Comparison of ENCODE assay signal across 19 cellular contexts in genomic region chr20:34332262-34332920, GRCh38. TPM values are rescaled to one million over a fixed set of nuclear protein-coding genes. Genes with fewer than 3 reads are reported as not detected.
DNase-seq lines count a peak whose midpoint lies in the region; ATAC-seq and TF ChIP-seq lines count a peak whose summit lies in the region.
"Had no signal": no experiment of that assay in that cellular context is flagged by ENCODE, and none has a peak within 500 bp of the region (broad histone marks: within the 10 kb centered on the region; RNA-seq: fewer than 3 reads in every experiment).

No MANE protein-coding gene starts in this region.

- TF ChIP-seq RAD21 in HCT116 (IDR thresholded peaks at IDR 0.05; ENCODE audit: low read depth), result no peak

- H3K4ac ChIP-seq in mesenchymal stem cell (ENCODE audit: low read depth in 1 of 2, low read length in 2 of 2), result no peak overlapping the region

- H3K4me1 ChIP-seq in HCT116 (ENCODE audit: control insufficient read depth in 1 of 2, insufficient read depth in 2 of 2, low read length in 2 of 2), result peaks cover 17 to 32% of the 10 kb centered on the region in 2 experiments
- H3K4me1 ChIP-seq in mesenchymal stem cell (ENCODE audit: control insufficient read depth, insufficient read depth, low read depth, low read length), result peaks cover 2% of the 10 kb centered on the region
- peaks cover 0 to 25% (median 13%) of the 10 kb centered on the region in 4 donors for H3K4me1 ChIP-seq in tibial nerve
- H3K4me1 ChIP-seq in GM23248 (ENCODE audit: insufficient read depth), result peaks cover 7% of the 10 kb centered on the region; the same call in 1 of the 2 replicates

- H3K9ac ChIP-seq in HCT116 (ENCODE audit: low read length), result no peak overlapping the region
- H3K9ac ChIP-seq in mesenchymal stem cell (ENCODE audit: low read length), result no peak overlapping the region
- no peak overlapping the region for H3K9ac ChIP-seq in GM23248
- H3K9ac ChIP-seq: BLaER1, SK-N-SH had no signal

- TF ChIP-seq CTCF in HCT116 (IDR thresholded peaks at IDR 0.05 in 2 of 3, conservative IDR thresholded peaks at IDR 0.05 in 1 of 3; ENCODE audit: borderline replicate concordance in 1 of 3, insufficient read depth in 1 of 3, low read depth in 2 of 3, low read length in 2 of 3), result no peak
- TF ChIP-seq CTCF in tibial nerve (IDR thresholded peaks at IDR 0.05), result no peak

- H2BK120ac ChIP-seq in mesenchymal stem cell (ENCODE audit: low read depth, low read length), result no peak overlapping the region

- H4K20me1 ChIP-seq in HCT116 (ENCODE audit: insufficient read depth), result no peaks in the 10 kb centered on the region
- no peaks in the 10 kb centered on the region for H4K20me1 ChIP-seq in GM23248 (ENCODE audit: insufficient read depth)
- H4K20me1 ChIP-seq: BLaER1 had no signal

- DNase-seq in HCT116 (ENCODE audit: low read depth, low spot score) (no peak), caudate nucleus (lab: John Stamatoyannopoulos, UW) (no peak), mesenchymal stem cell (no peak), tibial nerve (ENCODE audit: low spot score in 2 of 2) (no peak), NCI-H128 (lab: John Stamatoyannopoulos, UW; ENCODE audit: unreplicated experiment) (no peak), GM23248 (no peak)
- no peak for DNase-seq in activated CD4-positive, alpha-beta T cell treated with anti-CD3 and anti-CD28 coated beads for 4 hours
- DNase-seq: CD8-positive, alpha-beta T cell; MM.1S; NCI-H1092; NCI-H146; NCI-H2081 treated with DMSO at 0.1 percent for 48 hours; NCI-H510A; NCI-H774; SHP77; SK-N-SH had no signal

- in situ Hi-C loops in GM23248 (cut with MboI), result no loop called here

- H3K36me3 ChIP-seq in HCT116 (ENCODE audit: control insufficient read depth in 1 of 2, insufficient read depth in 2 of 2, low read length in 2 of 2), result no peaks in the 10 kb centered on the region
- H3K36me3 ChIP-seq in mesenchymal stem cell (ENCODE audit: control insufficient read depth in 1 of 2, insufficient read depth in 2 of 2, low read depth in 1 of 2, low read length in 2 of 2), result no peaks in the 10 kb centered on the region
- H3K36me3 ChIP-seq in tibial nerve, result no peaks in the 10 kb centered on the region
- no peaks in the 10 kb centered on the region for H3K36me3 ChIP-seq in GM23248 (ENCODE audit: low read depth)
- H3K36me3 ChIP-seq: BLaER1 had no signal

- no peaks in the 10 kb centered on the region for H3K79me1 ChIP-seq in mesenchymal stem cell (replicated peaks; ENCODE audit: low read length, poor library complexity, severe bottlenecking)

- no peaks in the 10 kb centered on the region for H3K9me3 ChIP-seq in HCT116 (ENCODE audit: control insufficient read depth in 1 of 2, insufficient read depth in 1 of 2, low read depth in 1 of 2, low read length in 2 of 2)
- H3K9me3 ChIP-seq in mesenchymal stem cell (ENCODE audit: control insufficient read depth, low read length), result no peaks in the 10 kb centered on the region
- H3K9me3 ChIP-seq in tibial nerve, result no peaks in the 10 kb centered on the region
- H3K9me3 ChIP-seq in GM23248 (ENCODE audit: low read depth), result no peaks in the 10 kb centered on the region
- H3K9me3 ChIP-seq: A549, BLaER1, SK-N-SH had no signal

- 64% methylated on average over 17 of the region's 19 CpGs for WGBS in mesenchymal stem cell
- 76 to 82% methylated on average over 12 to 19 of the region's 19 CpGs for WGBS in tibial nerve, 2 donors
- 92 to 93% methylated on average over 16 to 19 of the region's 19 CpGs for WGBS in GM23248 (ENCODE audit: low coverage in 1 of 2, low lambda C conversion rate in 2 of 2, missing lambda C conversion rate in 2 of 2), 2 experiments

- H4K8ac ChIP-seq in mesenchymal stem cell (ENCODE audit: low read length), result no peak overlapping the region

- H2BK15ac ChIP-seq in mesenchymal stem cell (ENCODE audit: low read depth, poor library complexity, severe bottlenecking), result no peak overlapping the region

- no peak overlapping the region for H4K91ac ChIP-seq in mesenchymal stem cell (ENCODE audit: low read length)

- POLR2A ChIA-PET in HCT116 (lab: Charles Lee), result no interaction called here

- H3K79me2 ChIP-seq in HCT116 (ENCODE audit: insufficient read depth, low read length) (no peaks in the 10 kb centered on the region), GM23248 (ENCODE audit: insufficient read depth) (no peaks in the 10 kb centered on the region)

- CTCF ChIA-PET in HCT116 (lab: Charles Lee), result no interaction called here

- RAD21 ChIA-PET in HCT116 (lab: Charles Lee; ENCODE audit: low non-redundant PET in 1 of 2, low total read pairs in 2 of 2, uncharacterized antibody in 2 of 2, unreplicated experiment in 2 of 2), result no interaction called here

- peak overlapping the region in 1 of 2 experiments; percentile 28 for H3K14ac ChIP-seq in mesenchymal stem cell (ENCODE audit: low read length in 2 of 2)

- intact Hi-C loops in HCT116 (cut with micrococcal nuclease), result no loop called here

- BruUV-seq in HCT116 (replicated peaks; lab: Mats Ljungman, UMichigan), result no TSS peak

- H3F3A ChIP-seq in GM23248 (ENCODE audit: insufficient read depth), result no peaks in the 10 kb centered on the region

- H3K27me3 ChIP-seq in HCT116 (ENCODE audit: insufficient read depth, low read length) (no peaks in the 10 kb centered on the region), mesenchymal stem cell (ENCODE audit: control insufficient read depth in 1 of 2, insufficient read depth in 1 of 2, low read length in 2 of 2) (no peaks in the 10 kb centered on the region), tibial nerve (no peaks in the 10 kb centered on the region), GM23248 (replicated peaks; ENCODE audit: insufficient read depth) (no peaks in the 10 kb centered on the region)
- H3K27me3 ChIP-seq: BLaER1 had no signal

- H3K4me3 ChIP-seq in HCT116 (replicated peaks in 1 of 2; ENCODE audit: low read depth in 1 of 2, low read length in 2 of 2), result no peak overlapping the region
- H3K4me3 ChIP-seq in mesenchymal stem cell (ENCODE audit: insufficient read depth in 1 of 2, low read depth in 1 of 2, low read length in 2 of 2), result no peak overlapping the region
- H3K4me3 ChIP-seq in tibial nerve, result no peak overlapping the region
- no peak overlapping the region for H3K4me3 ChIP-seq in GM23248
- H3K4me3 ChIP-seq: A549, BLaER1 had no signal

- peak overlapping the region in 1 of 2 experiments; percentile 93 for H3K23ac ChIP-seq in mesenchymal stem cell (ENCODE audit: low read length in 2 of 2)

- peak overlapping the region; percentile 2 for H2AFZ ChIP-seq in HCT116 (ENCODE audit: low read depth, low read length, poor library complexity, severe bottlenecking)
- H2AFZ ChIP-seq in mesenchymal stem cell (ENCODE audit: low read depth, low read length), result peak overlapping the region; percentile 3
- no peak overlapping the region for H2AFZ ChIP-seq in GM23248

- H3K9me2 ChIP-seq in HCT116 (ENCODE audit: insufficient read depth) (no peaks in the 10 kb centered on the region), GM23248 (ENCODE audit: insufficient read depth) (no peaks in the 10 kb centered on the region)
- H3K9me2 ChIP-seq: SK-N-SH had no signal

- no peak overlapping the region for H3K27ac ChIP-seq in HCT116 (ENCODE audit: low read depth, low read length)
- peak overlapping the region; percentile 97 for H3K27ac ChIP-seq in caudate nucleus (ENCODE audit: low read depth, low read length)
- H3K27ac ChIP-seq in mesenchymal stem cell (ENCODE audit: low read length, poor library complexity, severe bottlenecking), result no peak overlapping the region
- peak overlapping the region in 3 of 4 donors; percentile 10 to 83 (median 80) for H3K27ac ChIP-seq in tibial nerve
- no peak overlapping the region for H3K27ac ChIP-seq in GM23248
- H3K27ac ChIP-seq: A549, BLaER1, HL-60 had no signal

- TF ChIP-seq EP300 in tibial nerve (IDR thresholded peaks at IDR 0.05), result no peak

- H2AK5ac ChIP-seq in mesenchymal stem cell (ENCODE audit: low read length, severe bottlenecking), result no peak overlapping the region

- no peak overlapping the region for H3K18ac ChIP-seq in mesenchymal stem cell (ENCODE audit: low read depth in 1 of 2, low read length in 2 of 2)

- no peak overlapping the region for H3K4me2 ChIP-seq in HCT116 (ENCODE audit: low read length)
- H3K4me2 ChIP-seq in mesenchymal stem cell (ENCODE audit: low read length, poor library complexity, severe bottlenecking), result no peak overlapping the region
- H3K4me2 ChIP-seq in GM23248 (ENCODE audit: unreplicated experiment), result no peak overlapping the region
- H3K4me2 ChIP-seq: A549, BLaER1, SK-N-SH had no signal

- no peak overlapping the region for H2BK5ac ChIP-seq in mesenchymal stem cell (ENCODE audit: low read depth, low read length, poor library complexity, severe bottlenecking)

- no peak for ATAC-seq in HCT116
- ATAC-seq: A549; CD8-positive, alpha-beta T cell had no signal

- H2BK12ac ChIP-seq in mesenchymal stem cell (ENCODE audit: low read length in 2 of 2), result peak overlapping the region in 1 of 2 experiments; percentile 6

- TF ChIP-seq POLR2A in HCT116 (IDR thresholded peaks at IDR 0.05; ENCODE audit: borderline replicate concordance, extremely low read depth, insufficient read depth, insufficient read length), result no peak
- TF ChIP-seq POLR2A in tibial nerve (IDR thresholded peaks at IDR 0.05), result no peak

TF ChIP-seq in HCT116, 20 proteins besides CTCF, POLR2A, EP300 and RAD21 (continues in another document):
- TF ChIP-seq SP1 (IDR thresholded peaks at IDR 0.05; ENCODE audit: low read depth) (no peak), EGR1 (IDR thresholded peaks at IDR 0.05; ENCODE audit: low read depth) (no peak)

RNA-seq across cellular contexts. Expression of gene AHCY, which starts 29.2 kb away (rescaled TPM):
- total RNA-seq in HCT116 (2021; ENCODE audit: unreplicated experiment) (350 TPM), tibial nerve (100 to 1,000 TPM in 1 of 4 donors, 10 to 100 TPM in 3; 77.8 to 110 (median 83.1) TPM)
- 386 and 409 TPM in 2 replicates for polyA plus RNA-seq in HCT116 (2012)
- 99.0 TPM for polyA plus RNA-seq in mesenchymal stem cell (2013, experiment 1 of 2)
- 96.2 TPM for polyA plus RNA-seq in mesenchymal stem cell (2013, experiment 2 of 2)
- 82.6 and 115 TPM in 2 replicates for total RNA-seq in GM23248 (2014; rRNA removed; shearing (Covaris generic))
- 53.7 and 53.8 TPM in 2 replicates for polyA plus RNA-seq in GM23248 (2016; fragmentation: Nextera tagmentation; extraction: Ambion mirVana)

RNA-seq across cellular contexts. Expression of gene ITCH, which starts 30.7 kb away (rescaled TPM):
- total RNA-seq in HCT116 (2021; ENCODE audit: unreplicated experiment), result 78.8 TPM
- 28.1 and 32.9 TPM in 2 replicates for polyA plus RNA-seq in HCT116 (2012)
- 25.4 TPM for polyA plus RNA-seq in mesenchymal stem cell (2013, experiment 1 of 2)
- 25.6 TPM for polyA plus RNA-seq in mesenchymal stem cell (2013, experiment 2 of 2)
- total RNA-seq in tibial nerve, result 10 to 100 TPM; 48.4 to 85.4 (median 62.8) TPM
- 47.7 and 50.0 TPM in 2 replicates for total RNA-seq in GM23248 (2014; rRNA removed; shearing (Covaris generic))
- polyA plus RNA-seq in GM23248 (2016; fragmentation: Nextera tagmentation; extraction: Ambion mirVana), result 28.5 and 31.0 TPM in 2 replicates

Comparison
In these comparisons a context has a peak if more than half of its experiments do, and no peak if none do; other contexts are left out.
1. H3K27ac ChIP-seq: peak in caudate nucleus (single experiment) and tibial nerve (3 of 4); none in HCT116 (single experiment), mesenchymal stem cell (single experiment) and GM23248 (single experiment).